1 cellular context compared by ENCODE assay signal in genomic region chr12:8702159-8702558, GRCh38.
TF ChIP-seq lines count a peak whose summit lies in the region.

No MANE protein-coding gene starts in this region.

TF ChIP-seq in GM23338, 12 proteins besides CTCF, POLR2A, EP300 and RAD21 (continued from another document):
- TF ChIP-seq ZNF462 (CRISPR knock-in tag; IDR thresholded peaks at IDR 0.05) = no peak
- TF ChIP-seq STAT1 (IDR thresholded peaks at IDR 0.05; ENCODE audit: unreplicated experiment) = no peak
- TF ChIP-seq NANOG (IDR thresholded peaks at IDR 0.05; ENCODE audit: borderline replicate concordance) = no peak
- no peak for TF ChIP-seq REST (IDR thresholded peaks at IDR 0.05; ENCODE audit: unreplicated experiment)
- no peak for TF ChIP-seq POLR2AphosphoS5 (IDR thresholded peaks at IDR 0.05; ENCODE audit: low read depth)
- no peak for TF ChIP-seq ZNF114 (CRISPR knock-in tag; IDR thresholded peaks at IDR 0.05)
- TF ChIP-seq EZH2phosphoT487 (IDR thresholded peaks at IDR 0.05; ENCODE audit: unreplicated experiment) = no peak
- TF ChIP-seq CREB1 (CRISPR knock-in tag; IDR thresholded peaks at IDR 0.05; ENCODE audit: low read depth) = no peak
- TF ChIP-seq ETS1 (IDR thresholded peaks at IDR 0.05) = no peak
- TF ChIP-seq ZNF331 (CRISPR knock-in tag; IDR thresholded peaks at IDR 0.05; ENCODE audit: low read depth) = no peak
